Comparison of ENCODE assay signal across 9 cellular contexts in the genomic region with DNA sequence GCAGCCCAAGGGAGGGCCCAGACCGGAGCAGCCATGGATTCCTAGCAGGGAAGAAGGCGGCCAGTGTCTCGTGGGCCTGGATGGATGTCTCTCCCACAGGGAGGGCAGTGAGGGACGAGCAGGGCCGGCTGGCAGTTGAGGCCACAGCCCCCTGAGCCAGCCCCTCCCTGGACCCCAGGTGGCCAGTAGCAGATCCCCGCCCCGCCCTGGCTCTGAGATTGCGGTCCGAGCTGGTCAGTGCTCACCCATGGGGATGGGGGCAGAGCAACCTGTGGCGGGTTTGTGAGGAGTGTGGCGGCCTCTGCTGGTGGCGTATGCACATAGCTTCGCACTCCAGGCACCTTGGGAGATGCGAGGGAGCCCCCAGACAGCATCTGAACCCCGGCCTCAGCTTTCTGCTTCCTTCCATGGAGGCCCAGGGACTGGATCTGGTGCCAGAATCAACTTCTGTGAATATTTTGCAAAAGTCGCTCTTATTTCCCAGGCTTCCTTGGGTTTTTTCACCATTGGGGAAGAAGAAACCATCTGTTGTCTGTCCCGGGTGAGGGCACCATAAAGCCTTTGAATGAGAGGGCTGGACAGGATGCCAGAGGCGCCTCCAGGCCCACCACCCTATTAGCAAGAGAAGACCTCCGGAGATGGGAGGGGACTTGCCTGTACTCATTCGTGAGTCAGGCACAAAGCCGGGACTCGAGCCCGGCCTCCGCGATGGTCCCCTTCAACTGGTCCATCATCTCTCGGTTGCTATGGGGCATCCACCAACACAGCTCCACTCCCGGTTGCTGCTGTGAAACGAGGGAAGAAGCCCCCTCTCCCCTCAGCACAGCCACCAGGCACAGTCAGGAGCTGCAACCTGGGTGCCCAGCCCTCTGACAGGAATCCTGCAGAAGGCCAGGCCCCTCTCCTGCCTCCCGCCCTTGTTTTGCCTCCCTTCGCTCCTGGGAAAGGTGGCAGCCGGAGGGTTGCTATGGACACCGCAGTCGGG. TPM values are rescaled to one million over a fixed set of nuclear protein-coding genes. Genes with fewer than 3 reads are reported as not detected.
DNase-seq lines count a peak whose midpoint lies in the region; ATAC-seq and TF ChIP-seq lines count a peak whose summit lies in the region.
"Had no signal": no experiment of that assay in that cellular context is flagged by ENCODE, and none has a peak within 500 bp of the region (broad histone marks: within the 10 kb centered on the region; RNA-seq: fewer than 3 reads in every experiment).

No MANE protein-coding gene starts in this region.

- H3K9me3 Mint-ChIP-seq in activated naive CD8-positive, alpha-beta T cell treated with anti-CD3 and anti-CD28 coated beads, Interleukin-2, amount 10 ng/mL, durations not matched to agents 7 days and 5 days, result no peaks in the 10 kb centered on the region
- H3K9me3 Mint-ChIP-seq: stimulated activated naive CD8-positive, alpha-beta T cell treated with anti-CD3 and anti-CD28 coated beads, Interleukin-15, Interleukin-2, amounts not matched to agents 100 ng/mL and 50 ng/mL, for 24 hours had no signal

- no peak for TF ChIP-seq POLR2A in NB4 (IDR thresholded peaks at IDR 0.05; ENCODE audit: extremely low read depth, insufficient read length)

- H3K27ac Mint-ChIP-seq in activated naive CD8-positive, alpha-beta T cell treated with anti-CD3 and anti-CD28 coated beads, Interleukin-2, amount 10 ng/mL, durations not matched to agents 7 days and 5 days, result no peak overlapping the region
- H3K27ac Mint-ChIP-seq: stimulated activated naive CD8-positive, alpha-beta T cell treated with anti-CD3 and anti-CD28 coated beads, Interleukin-15, Interleukin-2, amounts not matched to agents 100 ng/mL and 50 ng/mL, for 24 hours had no signal

- H3K4me3 Mint-ChIP-seq in activated naive CD8-positive, alpha-beta T cell treated with anti-CD3 and anti-CD28 coated beads, Interleukin-2, amount 10 ng/mL, durations not matched to agents 7 days and 5 days, result no peak overlapping the region
- H3K4me3 Mint-ChIP-seq: stimulated activated naive CD8-positive, alpha-beta T cell treated with anti-CD3 and anti-CD28 coated beads, Interleukin-15, Interleukin-2, amounts not matched to agents 100 ng/mL and 50 ng/mL, for 24 hours had no signal

- H3K36me3 ChIP-seq in heart right ventricle, result no peaks in the 10 kb centered on the region

- no peaks in the 10 kb centered on the region for H3K36me3 Mint-ChIP-seq in activated naive CD8-positive, alpha-beta T cell treated with anti-CD3 and anti-CD28 coated beads, Interleukin-2, amount 10 ng/mL, durations not matched to agents 7 days and 5 days

- TF ChIP-seq CTCF in NB4 (IDR thresholded peaks at IDR 0.05; ENCODE audit: low read depth, low read length) (peak; percentile 71), heart right ventricle (IDR thresholded peaks at IDR 0.05) (peak; percentile 82 to 92 (median 90))

- POLR2A ChIA-PET in activated naive CD8-positive, alpha-beta T cell treated with anti-CD3 and anti-CD28 coated beads, Interleukin-2, amount 10 ng/mL, durations not matched to agents 7 days and 5 days (lab: Charles Lee), result interaction anchor here (0.7 to 1.5 kb wide), 3 partner anchors 19 to 319 kb away, joined by 3 to 5 read pairs (median 3); no protein-coding TSS in a partner anchor

- intact Hi-C loops in heart right ventricle (cut with DNase I), result loop anchor here (1.0 to 10.0 kb wide), 15 partner anchors 51 to 401 kb away; a partner anchor contains a TSS

- no peaks in the 10 kb centered on the region for H3K27me3 ChIP-seq in heart right ventricle

- H3K4me3 ChIP-seq in NB4 (ENCODE audit: low read depth, low read length) (no peak overlapping the region), heart right ventricle (no peak overlapping the region)

- no peak overlapping the region for H3K27ac ChIP-seq in heart right ventricle

- ATAC-seq in GM18867 (IDR thresholded peaks at IDR 0.05; ENCODE audit: unreplicated experiment) (peak; percentile 77), heart right ventricle (peak; percentile 92 to 97 (median 96)), GM21825 (IDR thresholded peaks at IDR 0.05; ENCODE audit: unreplicated experiment) (no peak)
- ATAC-seq in activated naive CD8-positive, alpha-beta T cell treated with anti-CD3 and anti-CD28 coated beads, Interleukin-2, amount 10 ng/mL, durations not matched to agents 7 days and 5 days (ENCODE audit: low read depth), result peak; percentile 89

- DNase-seq in A172 (ENCODE audit: low spot score), result peak; percentile 75
- DNase-seq in NB4 (ENCODE audit: low read depth), result peak; percentile 72
- peak; percentile 53 for DNase-seq in SW480 (ENCODE audit: low spot score)
- DNase-seq in activated naive CD8-positive, alpha-beta T cell treated with anti-CD3 and anti-CD28 coated beads, Interleukin-2, amount 10 ng/mL, durations not matched to agents 7 days and 5 days, result peak; percentile 80
- DNase-seq in heart right ventricle, result peak; percentile 80 to 81
- DNase-seq in putamen (ENCODE audit: low spot score), result peak; percentile 75

- H3K9me3 ChIP-seq in heart right ventricle, result no peaks in the 10 kb centered on the region

- 45 to 46% methylated on average over 33 of the region's 33 CpGs for WGBS in heart right ventricle, 2 donors

- peaks cover 0 to 9% (median 4%) of the 10 kb centered on the region in 9 donors for H3K4me1 ChIP-seq in heart right ventricle

- H3K4me1 Mint-ChIP-seq in activated naive CD8-positive, alpha-beta T cell treated with anti-CD3 and anti-CD28 coated beads, Interleukin-2, amount 10 ng/mL, durations not matched to agents 7 days and 5 days, result no peaks in the 10 kb centered on the region

- peaks cover 2% of the 10 kb centered on the region for H3K27me3 Mint-ChIP-seq in activated naive CD8-positive, alpha-beta T cell treated with anti-CD3 and anti-CD28 coated beads, Interleukin-2, amount 10 ng/mL, durations not matched to agents 7 days and 5 days

RNA-seq across cellular contexts. Expression of a gene that starts 8.6 kb away (rescaled TPM):
- 0.10 and 0.36 TPM in 2 replicates for total RNA-seq in A172 (2014; rRNA removed; shearing (Covaris generic))
- under 1 TPM in 1 of 2 experiments, not detected in 1; 0.06 TPM for total RNA-seq in activated naive CD8-positive, alpha-beta T cell treated with anti-CD3 and anti-CD28 coated beads, Interleukin-2, amount 10 ng/mL, durations not matched to agents 7 days and 5 days
- 1 to 10 TPM in 9 of 10 donors, under 1 TPM in 1; 0.52 to 5.9 (median 2.7) TPM for total RNA-seq in heart right ventricle
- polyA plus RNA-seq in heart right ventricle, result under 1 TPM; 0.17 to 0.59 TPM

RNA-seq across cellular contexts. Expression of a gene that starts 57.9 kb away (rescaled TPM):
- 13.9 and 14.3 TPM in 2 replicates for total RNA-seq in A172 (2014; rRNA removed; shearing (Covaris generic))
- 10 to 100 TPM; 25.6 to 26.4 TPM for total RNA-seq in activated naive CD8-positive, alpha-beta T cell treated with anti-CD3 and anti-CD28 coated beads, Interleukin-2, amount 10 ng/mL, durations not matched to agents 7 days and 5 days
- 10 to 100 TPM; 29.9 to 66.4 (median 39.4) TPM for total RNA-seq in heart right ventricle
- 10 to 100 TPM; 40.2 to 42.9 TPM for polyA plus RNA-seq in heart right ventricle
